Comparison of ENCODE assay signal across 23 cellular contexts in genomic region chr3:52473031-52473430, GRCh38. TPM values are rescaled to one million over a fixed set of nuclear protein-coding genes. Genes with fewer than 3 reads are reported as not detected.
DNase-seq lines count a peak whose midpoint lies in the region; ATAC-seq and TF ChIP-seq lines count a peak whose summit lies in the region.
"Had no signal": no experiment of that assay in that cellular context is flagged by ENCODE, and none has a peak within 500 bp of the region (broad histone marks: within the 10 kb centered on the region; RNA-seq: fewer than 3 reads in every experiment).

No MANE protein-coding gene starts in this region.

- no peaks in the 10 kb centered on the region for H3K79me1 ChIP-seq in trophoblast cell (ENCODE audit: low read length)

- H4K91ac ChIP-seq in trophoblast cell (ENCODE audit: low read depth, low read length): no peak overlapping the region

- H3K4me2 ChIP-seq in BLaER1 treated with 17β-estradiol and CSF1 and Interleukin-3, amounts not matched to agents 10 nM and 100 nM: peak overlapping the region; percentile 61 to 94 (median 77)
- H3K4me2 ChIP-seq in trophoblast cell (ENCODE audit: low read length): no peak overlapping the region
- H3K4me2 ChIP-seq: A549 had no signal

- peak overlapping the region; percentile 57 to 79 (median 67) for H3K27ac ChIP-seq in BLaER1 treated with 17β-estradiol and CSF1 and Interleukin-3, amounts not matched to agents 10 nM and 100 nM
- H3K27ac ChIP-seq in VCaP (peak overlapping the region; percentile 98; the same call in 1 of the 2 replicates), left ventricle myocardium inferior (replicated peaks) (peak overlapping the region; percentile 75), trophoblast cell (ENCODE audit: low read depth, low read length) (no peak overlapping the region), spleen (no peak overlapping the region)
- H3K27ac ChIP-seq: A549, SJCRH30 had no signal

- no peak for ATAC-seq in GM18858 (IDR thresholded peaks at IDR 0.05; ENCODE audit: unreplicated experiment)

- H3K23ac ChIP-seq in trophoblast cell (ENCODE audit: low read length): no peak overlapping the region

- peaks cover 64 to 99% (median 90%) of the 10 kb centered on the region in 11 experiments for H3K36me3 ChIP-seq in BLaER1 treated with 17β-estradiol and CSF1 and Interleukin-3, amounts not matched to agents 10 nM and 100 nM
- H3K36me3 ChIP-seq in left ventricle myocardium inferior (peaks cover 70% of the 10 kb centered on the region), trophoblast cell (ENCODE audit: control insufficient read depth in 1 of 2, insufficient read depth in 2 of 2, low read length in 2 of 2) (peaks cover 62 to 69% of the 10 kb centered on the region in 2 experiments), spleen (peaks cover 0 to 95% (median 72%) of the 10 kb centered on the region in 6 donors)

- H3K4ac ChIP-seq in trophoblast cell (ENCODE audit: low read depth, low read length): no peak overlapping the region

- H2AK5ac ChIP-seq in trophoblast cell (ENCODE audit: low read length): no peak overlapping the region

- no peak for TF ChIP-seq CTCF in VCaP (conservative IDR thresholded peaks at IDR 0.05)
- TF ChIP-seq CTCF in left ventricle myocardium inferior (IDR thresholded peaks at IDR 0.05; ENCODE audit: borderline replicate concordance): no peak
- no peak for TF ChIP-seq CTCF in spleen (IDR thresholded peaks at IDR 0.05 in 8 of 11, conservative IDR thresholded peaks at IDR 0.05 in 3 of 11)

- H3K9me3 ChIP-seq in BLaER1 treated with 17β-estradiol and CSF1 and Interleukin-3, amounts not matched to agents 10 nM and 100 nM (replicated peaks in 1 of 11): no peaks in the 10 kb centered on the region
- H3K9me3 ChIP-seq in left ventricle myocardium inferior (replicated peaks): no peaks in the 10 kb centered on the region
- H3K9me3 ChIP-seq in trophoblast cell (ENCODE audit: insufficient read depth, low read depth, low read length): no peaks in the 10 kb centered on the region
- no peaks in the 10 kb centered on the region for H3K9me3 ChIP-seq in spleen
- H3K9me3 ChIP-seq: A549, SJCRH30 had no signal

- H2BK12ac ChIP-seq in trophoblast cell (ENCODE audit: low read length): no peak overlapping the region

- no peak overlapping the region for H4K12ac ChIP-seq in trophoblast cell (ENCODE audit: low read depth, low read length)

- peaks cover 0 to 58% (median 13%) of the 10 kb centered on the region in 11 experiments; a peak in 12 of 22 replicates for H4K20me1 ChIP-seq in BLaER1 treated with 17β-estradiol and CSF1 and Interleukin-3, amounts not matched to agents 10 nM and 100 nM

- no CpG with 5 or more reads among the region's 5 CpGs for WGBS in trophoblast cell (ENCODE audit: extremely low coverage, insufficient coverage, insufficient read length)
- WGBS in spleen, 5 donors: 83 to 90% (median 89%) methylated on average over 4 to 5 of the region's 5 CpGs

- peak overlapping the region; percentile 31 to 68 (median 56) for H3K9ac ChIP-seq in BLaER1 treated with 17β-estradiol and CSF1 and Interleukin-3, amounts not matched to agents 10 nM and 100 nM
- H3K9ac ChIP-seq in trophoblast cell (ENCODE audit: low read length): no peak overlapping the region

- H3K4me3 ChIP-seq in BLaER1 treated with 17β-estradiol and CSF1 and Interleukin-3, amounts not matched to agents 10 nM and 100 nM: peak overlapping the region in 3 of 10 experiments; percentile 3 to 30 (median 24); a peak in 2 of 20 replicates
- H3K4me3 ChIP-seq in left ventricle myocardium inferior (no peak overlapping the region), trophoblast cell (ENCODE audit: low read depth, low read length) (no peak overlapping the region), spleen (no peak overlapping the region)
- H3K4me3 ChIP-seq: A549, SJCRH30 had no signal

- no peak for TF ChIP-seq POLR2A in spleen (IDR thresholded peaks at IDR 0.05)

- H2BK5ac ChIP-seq in trophoblast cell (ENCODE audit: low read depth, low read length, poor library complexity): no peak overlapping the region

- H2BK120ac ChIP-seq in trophoblast cell (ENCODE audit: insufficient read depth, low read length, poor library complexity): no peak overlapping the region

- peaks cover 27 to 99% (median 83%) of the 10 kb centered on the region in 10 experiments for H3K4me1 ChIP-seq in BLaER1 treated with 17β-estradiol and CSF1 and Interleukin-3, amounts not matched to agents 10 nM and 100 nM
- H3K4me1 ChIP-seq in left ventricle myocardium inferior: peaks cover 48% of the 10 kb centered on the region
- H3K4me1 ChIP-seq in trophoblast cell (ENCODE audit: control insufficient read depth in 1 of 2, insufficient read depth in 2 of 2, low read length in 2 of 2): no peaks in the 10 kb centered on the region
- peaks cover 0 to 33% (median 8%) of the 10 kb centered on the region in 6 donors for H3K4me1 ChIP-seq in spleen
- H3K4me1 ChIP-seq: A549, SJCRH30 had no signal

- no peak overlapping the region for H3K14ac ChIP-seq in trophoblast cell (ENCODE audit: low read length)

- intact Hi-C loops in left ventricle myocardium inferior (cut with micrococcal nuclease) (loop anchor here (10.0 kb wide), 1 partner anchor 72 kb away; no protein-coding TSS in a partner anchor), spleen (cut with DNase I; ENCODE audit: low total_unique reads) (no loop called here)

- H3K18ac ChIP-seq in trophoblast cell (ENCODE audit: low read length): peak overlapping the region; percentile 25

- no peaks in the 10 kb centered on the region for H3K27me3 ChIP-seq in BLaER1 treated with 17β-estradiol and CSF1 and Interleukin-3, amounts not matched to agents 10 nM and 100 nM
- H3K27me3 ChIP-seq in left ventricle myocardium inferior (ENCODE audit: low read depth) (no peaks in the 10 kb centered on the region), trophoblast cell (ENCODE audit: insufficient read depth, low read length) (no peaks in the 10 kb centered on the region), spleen (replicated peaks in 1 of 7) (no peaks in the 10 kb centered on the region)
- H3K27me3 ChIP-seq: SJCRH30 had no signal

- no peak overlapping the region for H4K8ac ChIP-seq in trophoblast cell (ENCODE audit: low read depth, low read length)

- H2AFZ ChIP-seq in trophoblast cell (ENCODE audit: insufficient read depth, low read length, poor library complexity): no peak overlapping the region

- no peaks in the 10 kb centered on the region for H3K79me2 ChIP-seq in trophoblast cell (ENCODE audit: control insufficient read depth, insufficient read depth, low read length, poor library complexity)

- DNase-seq in left ventricle myocardium inferior (no peak), trophoblast cell (no peak), HK-2 (ENCODE audit: unreplicated experiment) (no peak), kidney tubule cell (ENCODE audit: low spot score) (no peak), spleen (no peak)
- DNase-seq: DMS79 treated with DMSO at 0.1 percent for 48 hours, H7, HFFc6, IMR-90, Karpas-422, NCI-H1417 treated with DMSO at 0.1 percent for 48 hours, NCI-H1930, NCI-H226, NCI-H524, NCI-H82, RPMI8226, SJCRH30 had no signal

RNA-seq across cellular contexts. Expression of gene NISCH, which starts 17.6 kb away (rescaled TPM):
- total RNA-seq in left ventricle myocardium inferior (44.3 TPM), spleen (10 to 100 TPM; 72.5 to 92.7 (median 86.2) TPM)
- 52.2 and 53.5 TPM in 2 replicates for polyA plus RNA-seq in trophoblast cell (2013)
- polyA plus RNA-seq in spleen: 10 to 100 TPM; 18.9 to 45.1 (median 41.7) TPM

RNA-seq across cellular contexts. Expression of gene TNNC1, which starts 19.2 kb away (rescaled TPM):
- 8,962 TPM for total RNA-seq in left ventricle myocardium inferior
- 5.7 and 6.0 TPM in 2 replicates for polyA plus RNA-seq in trophoblast cell (2013)
- total RNA-seq in spleen: 1 to 10 TPM in 6 of 7 donors, under 1 TPM in 1; 0.74 to 2.2 (median 1.6) TPM
- 1 to 10 TPM; 2.2 to 5.8 (median 4.4) TPM for polyA plus RNA-seq in spleen

RNA-seq across cellular contexts. Expression of gene STAB1, which starts 22.1 kb away (rescaled TPM):
- total RNA-seq in left ventricle myocardium inferior: 67.2 TPM
- 0.14 and 0.19 TPM in 2 replicates for polyA plus RNA-seq in trophoblast cell (2013)
- 1,000 to 10,000 TPM in 1 of 7 donors, 100 to 1,000 TPM in 6; 351 to 1,070 (median 406) TPM for total RNA-seq in spleen
- polyA plus RNA-seq in spleen: 1,000 to 10,000 TPM in 2 of 3 donors, 100 to 1,000 TPM in 1; 287 to 1,994 (median 1,275) TPM
- total RNA-seq: HFFc6, IMR-90, MCF 10A, SJCRH30 had no signal
- polyA plus RNA-seq: A549, IMR-90 had no signal

RNA-seq across cellular contexts. Expression of gene SEMA3G, which starts 28.1 kb away (rescaled TPM):
- total RNA-seq in left ventricle myocardium inferior (9.2 TPM), spleen (10 to 100 TPM in 5 of 7 donors, 1 to 10 TPM in 2; 7.9 to 20.2 (median 10.8) TPM)
- polyA plus RNA-seq in trophoblast cell (2013): 1.1 TPM in 2 replicates
- polyA plus RNA-seq in spleen: 1 to 10 TPM; 1.0 to 7.8 (median 3.5) TPM
- total RNA-seq: HFFc6, IMR-90 had no signal
- polyA plus RNA-seq: BJ had no signal

Comparison
In these comparisons a context has a peak if more than half of its experiments do, and no peak if none do; other contexts are left out.
1. H3K27ac ChIP-seq: peak in BLaER1 treated with 17β-estradiol and CSF1 and Interleukin-3, amounts not matched to agents 10 nM and 100 nM (11 of 11), VCaP (single experiment) and left ventricle myocardium inferior (single experiment); none in trophoblast cell (single experiment) and spleen (0 of 8).
2. RNA of gene TNNC1, which starts 19.2 kb away (total RNA-seq): 8,962 TPM in left ventricle myocardium inferior (single experiment); 0.74 to 2.2 TPM in spleen; every median in the first group is over 1,000 times any median in the second.